ENCODE assay signal across 1 cellular context in the genomic region with DNA sequence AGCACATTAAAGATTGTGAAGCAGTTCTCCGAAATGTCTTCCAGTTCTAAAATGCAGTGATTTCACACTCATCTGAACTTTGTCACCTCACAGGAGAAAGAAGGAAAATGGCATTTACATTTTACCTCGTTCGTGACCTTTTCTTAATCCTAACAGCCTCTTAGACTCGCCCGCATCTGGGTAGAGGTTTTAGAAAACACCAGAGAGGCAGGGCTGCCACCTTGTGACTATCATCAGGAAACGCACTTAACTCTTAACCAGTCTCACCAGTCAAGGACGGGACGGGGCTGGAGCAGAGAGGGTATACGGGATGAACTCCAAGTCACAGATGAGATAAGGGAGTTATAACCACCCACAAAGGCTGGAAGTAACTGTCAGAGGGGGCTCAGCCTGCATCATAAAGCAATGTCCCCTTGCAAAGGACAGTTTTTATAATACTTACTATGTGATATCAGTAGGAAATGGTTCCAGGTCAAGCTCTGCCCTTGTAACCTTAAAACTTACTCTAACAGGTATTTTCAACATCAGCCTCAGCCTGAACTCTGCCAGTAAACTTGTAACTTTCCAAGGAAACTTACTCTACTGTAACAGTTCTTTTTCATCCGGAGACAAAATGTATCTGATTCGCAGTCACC.
A peak's percentile ranks its signal among the peaks of the same experiment; 100 is the strongest.
TF ChIP-seq lines count a peak whose summit lies in the region.

No MANE protein-coding gene starts in this region.

TF ChIP-seq in HEK293, 187 proteins besides CTCF, POLR2A, EP300 and RAD21 (continued from another document):
- TF ChIP-seq, protein P1, sequence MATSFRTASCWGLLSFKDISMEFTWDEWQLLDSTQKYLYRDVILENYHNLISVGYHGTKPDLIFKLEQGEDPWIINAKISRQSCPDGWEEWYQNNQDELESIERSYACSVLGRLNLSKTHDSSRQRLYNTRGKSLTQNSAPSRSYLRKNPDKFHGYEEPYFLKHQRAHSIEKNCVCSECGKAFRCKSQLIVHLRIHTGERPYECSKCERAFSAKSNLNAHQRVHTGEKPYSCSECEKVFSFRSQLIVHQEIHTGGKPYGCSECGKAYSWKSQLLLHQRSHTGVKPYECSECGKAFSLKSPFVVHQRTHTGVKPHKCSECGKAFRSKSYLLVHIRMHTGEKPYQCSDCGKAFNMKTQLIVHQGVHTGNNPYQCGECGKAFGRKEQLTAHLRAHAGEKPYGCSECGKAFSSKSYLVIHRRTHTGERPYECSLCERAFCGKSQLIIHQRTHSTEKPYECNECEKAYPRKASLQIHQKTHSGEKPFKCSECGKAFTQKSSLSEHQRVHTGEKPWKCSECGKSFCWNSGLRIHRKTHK (tag by site-specific recombination; IDR thresholded peaks at IDR 0.05), result no peak
- TF ChIP-seq, protein P2, sequence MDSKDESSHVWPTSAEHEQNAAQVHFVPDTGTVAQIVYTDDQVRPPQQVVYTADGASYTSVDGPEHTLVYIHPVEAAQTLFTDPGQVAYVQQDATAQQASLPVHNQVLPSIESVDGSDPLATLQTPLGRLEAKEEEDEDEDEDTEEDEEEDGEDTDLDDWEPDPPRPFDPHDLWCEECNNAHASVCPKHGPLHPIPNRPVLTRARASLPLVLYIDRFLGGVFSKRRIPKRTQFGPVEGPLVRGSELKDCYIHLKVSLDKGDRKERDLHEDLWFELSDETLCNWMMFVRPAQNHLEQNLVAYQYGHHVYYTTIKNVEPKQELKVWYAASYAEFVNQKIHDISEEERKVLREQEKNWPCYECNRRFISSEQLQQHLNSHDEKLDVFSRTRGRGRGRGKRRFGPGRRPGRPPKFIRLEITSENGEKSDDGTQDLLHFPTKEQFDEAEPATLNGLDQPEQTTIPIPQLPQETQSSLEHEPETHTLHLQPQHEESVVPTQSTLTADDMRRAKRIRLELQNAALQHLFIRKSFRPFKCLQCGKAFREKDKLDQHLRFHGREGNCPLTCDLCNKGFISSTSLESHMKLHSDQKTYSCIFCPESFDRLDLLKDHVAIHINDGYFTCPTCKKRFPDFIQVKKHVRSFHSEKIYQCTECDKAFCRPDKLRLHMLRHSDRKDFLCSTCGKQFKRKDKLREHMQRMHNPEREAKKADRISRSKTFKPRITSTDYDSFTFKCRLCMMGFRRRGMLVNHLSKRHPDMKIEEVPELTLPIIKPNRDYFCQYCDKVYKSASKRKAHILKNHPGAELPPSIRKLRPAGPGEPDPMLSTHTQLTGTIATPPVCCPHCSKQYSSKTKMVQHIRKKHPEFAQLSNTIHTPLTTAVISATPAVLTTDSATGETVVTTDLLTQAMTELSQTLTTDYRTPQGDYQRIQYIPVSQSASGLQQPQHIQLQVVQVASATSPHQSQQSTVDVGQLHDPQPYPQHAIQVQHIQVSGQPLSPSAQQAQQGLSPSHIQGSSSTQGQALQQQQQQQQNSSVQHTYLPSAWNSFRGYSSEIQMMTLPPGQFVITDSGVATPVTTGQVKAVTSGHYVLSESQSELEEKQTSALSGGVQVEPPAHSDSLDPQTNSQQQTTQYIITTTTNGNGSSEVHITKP (tag by site-specific recombination; IDR thresholded peaks at IDR 0.05), result peak; percentile 55; the same call in 1 of the 2 replicates
- no peak for TF ChIP-seq ZNF24 (tag by site-specific recombination; IDR thresholded peaks at IDR 0.05)
- TF ChIP-seq GLIS1 (tag by site-specific recombination; IDR thresholded peaks at IDR 0.05), result no peak
- peak; percentile 67; the same call in 1 of the 2 replicates for TF ChIP-seq ZNF660 (tag by site-specific recombination; IDR thresholded peaks at IDR 0.05)
TF ChIP-seq in HEK293: peak in this region for 3.
